18 cellular contexts compared by ENCODE assay signal in the genomic region with DNA sequence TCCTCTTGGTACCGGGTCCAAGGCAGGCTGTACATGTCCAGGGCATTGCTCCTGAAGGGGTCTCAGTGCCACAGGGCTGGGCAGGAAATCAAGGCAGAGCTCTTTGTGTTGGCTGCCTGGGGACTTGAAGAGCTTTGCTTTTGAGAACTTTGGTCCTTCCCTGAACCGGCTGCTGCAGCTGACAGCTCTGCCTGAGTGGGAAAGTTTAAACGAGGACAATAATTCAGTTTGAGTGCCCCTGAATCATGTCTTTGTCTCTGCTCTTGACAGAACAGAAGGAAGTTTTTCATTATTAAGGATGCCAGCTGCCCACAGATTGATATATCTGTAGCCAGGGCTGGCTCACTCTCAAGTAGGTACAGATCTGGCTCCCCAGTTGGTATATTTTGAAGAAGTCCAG. TPM values are rescaled to one million over a fixed set of nuclear protein-coding genes. Genes with fewer than 3 reads are reported as not detected.
DNase-seq lines count a peak whose midpoint lies in the region; ATAC-seq and TF ChIP-seq lines count a peak whose summit lies in the region.
"Had no signal": no experiment of that assay in that cellular context is flagged by ENCODE, and none has a peak within 500 bp of the region (broad histone marks: within the 10 kb centered on the region; RNA-seq: fewer than 3 reads in every experiment).

No MANE protein-coding gene starts in this region.

- H2AFZ ChIP-seq in SK-N-SH (ENCODE audit: low read depth) = no peak overlapping the region

- peaks cover 0 to 5% of the 10 kb centered on the region in 2 experiments; a peak in 1 of 4 replicates for H3K4me1 ChIP-seq in SK-N-SH (ENCODE audit: control insufficient read depth in 1 of 2, insufficient read depth in 2 of 2, low read depth in 1 of 2, low read length in 1 of 2)

- no peaks in the 10 kb centered on the region for H3F3A ChIP-seq in SK-N-SH (replicated peaks; ENCODE audit: insufficient read depth)

- H3K27me3 ChIP-seq in SK-N-SH (ENCODE audit: insufficient read depth) = no peaks in the 10 kb centered on the region

- no peak overlapping the region for H3K4me2 ChIP-seq in SK-N-SH

- no peaks in the 10 kb centered on the region for H3K79me2 ChIP-seq in SK-N-SH (ENCODE audit: insufficient read depth)

- WGBS in SK-N-SH (ENCODE audit: low lambda C conversion rate) = 61% methylated on average over 3 of the region's 3 CpGs

- no peak overlapping the region for H3K4me3 ChIP-seq in SK-N-SH (ENCODE audit: low read depth in 2 of 2, low read length in 1 of 2)

- no peak for TF ChIP-seq CTCF in SK-N-SH (IDR thresholded peaks at IDR 0.05)
- TF ChIP-seq CTCF in GM10248 (IDR thresholded peaks at IDR 0.05; ENCODE audit: control extremely low read depth, extremely low read depth, low read depth, missing control alignments) = no peak

- H3K36me3 ChIP-seq in SK-N-SH (replicated peaks in 1 of 2; ENCODE audit: control insufficient read depth in 1 of 2, insufficient read depth in 2 of 2, low read length in 1 of 2) = no peaks in the 10 kb centered on the region

- DNase-seq in DMS79 treated with DMSO at 0.1 percent for 48 hours (lab: John Stamatoyannopoulos, UW) (peak; percentile 36), DMS79 (lab: John Stamatoyannopoulos, UW) (no peak), SK-N-SH (no peak), SK-N-DZ (ENCODE audit: low spot score) (peak; percentile 10), GM10248 (ENCODE audit: extremely low spot score) (no peak), NCI-H1436 (lab: John Stamatoyannopoulos, UW) (no peak)
- DNase-seq: 8988T; CD4-positive, alpha-beta memory T cell; EL; H7; NCI-H1092; NCI-H1694 treated with DMSO at 0.1 percent for 48 hours; NCI-H2227 treated with DMSO at 0.1 percent for 48 hours; NK-92 treated with Interleukin-12 subunit alpha and Interleukin-12 subunit beta, amount 100 ng/mL, for 24 hours; SHP77; T-helper 2 cell had no signal

- peaks cover under 1% of the 10 kb centered on the region; the same call in 1 of the 2 replicates for H4K20me1 ChIP-seq in SK-N-SH (ENCODE audit: insufficient read depth)

- CTCF ChIA-PET in SK-N-SH (lab: Yijun Ruan, JAX) (no interaction called here), GM10248 (lab: Yijun Ruan, JAX) (no interaction called here)

- no peak for TF ChIP-seq RAD21 in SK-N-SH (IDR thresholded peaks at IDR 0.05; ENCODE audit: low read length)

- TF ChIP-seq EP300 in SK-N-SH (IDR thresholded peaks at IDR 0.05; ENCODE audit: borderline replicate concordance in 1 of 2, low read depth in 1 of 2, low read length in 1 of 2) = no peak

- POLR2A ChIA-PET in SK-N-SH (lab: Yijun Ruan, JAX) = no interaction called here
- POLR2A ChIA-PET in GM10248 (lab: Yijun Ruan, JAX) = no interaction called here

- ATAC-seq in SK-N-SH treated with all-trans-retinoic acid at 6 μM for 48 hours = no peak
- no peak for ATAC-seq in GM18519 (IDR thresholded peaks at IDR 0.05; ENCODE audit: low FRiP score, unreplicated experiment)

- H3K9me2 ChIP-seq in SK-N-SH = no peaks in the 10 kb centered on the region

- H3K9me3 ChIP-seq in SK-N-SH = no peaks in the 10 kb centered on the region

- H3K27ac ChIP-seq in SK-N-SH (ENCODE audit: low read depth in 2 of 2, low read length in 1 of 2) = no peak overlapping the region

- no peak overlapping the region for H3K9ac ChIP-seq in SK-N-SH

TF ChIP-seq in SK-N-SH treated with all-trans-retinoic acid at 6 μM for 48 hours, 23 proteins besides CTCF, POLR2A, EP300 and RAD21:
- no peak for TF ChIP-seq CREB5 (CRISPR knock-in tag; IDR thresholded peaks at IDR 0.05; ENCODE audit: low read depth)
- TF ChIP-seq, protein P1, sequence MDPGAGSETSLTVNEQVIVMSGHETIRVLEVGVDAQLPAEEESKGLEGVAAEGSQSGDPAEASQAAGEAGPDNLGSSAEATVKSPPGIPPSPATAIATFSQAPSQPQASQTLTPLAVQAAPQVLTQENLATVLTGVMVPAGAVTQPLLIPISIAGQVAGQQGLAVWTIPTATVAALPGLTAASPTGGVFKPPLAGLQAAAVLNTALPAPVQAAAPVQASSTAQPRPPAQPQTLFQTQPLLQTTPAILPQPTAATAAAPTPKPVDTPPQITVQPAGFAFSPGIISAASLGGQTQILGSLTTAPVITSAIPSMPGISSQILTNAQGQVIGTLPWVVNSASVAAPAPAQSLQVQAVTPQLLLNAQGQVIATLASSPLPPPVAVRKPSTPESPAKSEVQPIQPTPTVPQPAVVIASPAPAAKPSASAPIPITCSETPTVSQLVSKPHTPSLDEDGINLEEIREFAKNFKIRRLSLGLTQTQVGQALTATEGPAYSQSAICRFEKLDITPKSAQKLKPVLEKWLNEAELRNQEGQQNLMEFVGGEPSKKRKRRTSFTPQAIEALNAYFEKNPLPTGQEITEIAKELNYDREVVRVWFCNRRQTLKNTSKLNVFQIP (CRISPR knock-in tag; IDR thresholded peaks at IDR 0.05; ENCODE audit: borderline replicate concordance, low read depth) = no peak
- 0 out of 2 replicates have a peak, but pooled peaks have one; percentile 13 for TF ChIP-seq ISL1 (CRISPR knock-in tag; IDR thresholded peaks at IDR 0.05)
- TF ChIP-seq RARB (CRISPR knock-in tag; IDR thresholded peaks at IDR 0.05) = no peak
- no peak for TF ChIP-seq ARNTL (CRISPR knock-in tag; IDR thresholded peaks at IDR 0.05; ENCODE audit: borderline replicate concordance, low read depth)
- no peak for TF ChIP-seq CSDC2 (CRISPR knock-in tag; IDR thresholded peaks at IDR 0.05)
- TF ChIP-seq PPARA (CRISPR knock-in tag; IDR thresholded peaks at IDR 0.05; ENCODE audit: borderline replicate concordance) = no peak
TF ChIP-seq in SK-N-SH treated with all-trans-retinoic acid at 6 μM for 48 hours: peak in this region for 1.

TF ChIP-seq in SK-N-SH, 30 proteins besides CTCF, POLR2A, EP300 and RAD21 (continues in another document):
- TF ChIP-seq USF1 (IDR thresholded peaks at IDR 0.05; ENCODE audit: borderline replicate concordance, low read depth) (no peak), RCOR1 (IDR thresholded peaks at IDR 0.05; ENCODE audit: low read length) (no peak), FOXJ3 (CRISPR knock-in tag; IDR thresholded peaks at IDR 0.05) (no peak), GATA2 (CRISPR knock-in tag; IDR thresholded peaks at IDR 0.05) (no peak), MEF2A (IDR thresholded peaks at IDR 0.05; ENCODE audit: borderline replicate concordance, low read depth) (no peak), SIN3A (IDR thresholded peaks at IDR 0.05; ENCODE audit: borderline replicate concordance, low read depth, low read length) (no peak), POLR2AphosphoS5 (IDR thresholded peaks at IDR 0.05; ENCODE audit: low read depth, low read length) (no peak), EZH2phosphoT487 (IDR thresholded peaks at IDR 0.05; ENCODE audit: borderline replicate concordance, low read depth) (no peak), MXI1 (IDR thresholded peaks at IDR 0.05; ENCODE audit: low read depth, low read length) (no peak), ZBTB33 (IDR thresholded peaks at IDR 0.05; ENCODE audit: borderline replicate concordance, low read depth) (no peak), GABPA (IDR thresholded peaks at IDR 0.05; ENCODE audit: low read depth) (no peak), SMC3 (IDR thresholded peaks at IDR 0.05; ENCODE audit: low read depth, low read length) (no peak), NFIC (IDR thresholded peaks at IDR 0.05; ENCODE audit: borderline replicate concordance) (no peak)

RNA-seq across cellular contexts. Expression of gene ANKRD6, which starts 56.1 kb away (rescaled TPM):
- polyA plus RNA-seq in SK-N-SH (2012; rRNA removed) = 2.0 and 2.6 TPM in 2 replicates
- polyA plus RNA-seq in SK-N-SH (2012; cell fraction: cytosol; rRNA removed) = 1.2 and 1.8 TPM in 2 replicates
- 7.1 and 7.2 TPM in 2 replicates for polyA plus RNA-seq in SK-N-SH (2012; cell fraction: nucleus; rRNA removed)
- 2.1 and 2.3 TPM in 2 replicates for polyA plus RNA-seq in SK-N-DZ (2014; cell fraction: cytosol; rRNA removed)
- 3.3 and 5.8 TPM in 2 replicates for polyA plus RNA-seq in SK-N-DZ (2014; cell fraction: nucleus; rRNA removed)

Comparison
In these comparisons a context has a peak if more than half of its experiments do, and no peak if none do; other contexts are left out.
1. DNase-seq: peak in DMS79 treated with DMSO at 0.1 percent for 48 hours (single experiment) and SK-N-DZ (single experiment); none in DMS79 (single experiment), SK-N-SH (single experiment), GM10248 (single experiment) and NCI-H1436 (single experiment).